In genomic region chr7:102093599-102094001, GRCh38 we compare ENCODE assay signal across 20 cellular contexts.
DNase-seq lines count a peak whose midpoint lies in the region; ATAC-seq and TF ChIP-seq lines count a peak whose summit lies in the region.
"Had no signal": no experiment of that assay in that cellular context is flagged by ENCODE, and none has a peak within 500 bp of the region (broad histone marks: within the 10 kb centered on the region; RNA-seq: fewer than 3 reads in every experiment).

No MANE protein-coding gene starts in this region.

- TF ChIP-seq CTCF in fibroblast of villous mesenchyme (IDR thresholded peaks at IDR 0.05; ENCODE audit: insufficient read depth, low read depth, low read length) (no peak), suprapubic skin (IDR thresholded peaks at IDR 0.05) (no peak), esophagus muscularis mucosa (IDR thresholded peaks at IDR 0.05) (no peak)

- intact Hi-C loops in esophagus muscularis mucosa (cut with DNase I) = no loop called here

- no peak for TF ChIP-seq EP300 in suprapubic skin (IDR thresholded peaks at IDR 0.05)
- no peak for TF ChIP-seq EP300 in esophagus muscularis mucosa (IDR thresholded peaks at IDR 0.05)

- TF ChIP-seq POLR2A in suprapubic skin (IDR thresholded peaks at IDR 0.05) (no peak), esophagus muscularis mucosa (IDR thresholded peaks at IDR 0.05; ENCODE audit: low read depth) (no peak)

- H3K4me3 ChIP-seq in fibroblast of villous mesenchyme (ENCODE audit: low read depth, low read length) = no peak overlapping the region
- no peak overlapping the region for H3K4me3 ChIP-seq in suprapubic skin
- no peak overlapping the region for H3K4me3 ChIP-seq in esophagus muscularis mucosa
- H3K4me3 ChIP-seq: A549, K562 had no signal

- no peak for ATAC-seq in HG03460 (IDR thresholded peaks at IDR 0.05; ENCODE audit: unreplicated experiment)
- ATAC-seq: A549; activated T-cell treated with anti-CD3 and anti-CD28 coated beads, Interleukin-2, amount 50 U/mL, for 4 hours; CD8-positive, alpha-beta T cell; K562 had no signal

- H3K27me3 ChIP-seq in suprapubic skin (no peaks in the 10 kb centered on the region), esophagus muscularis mucosa (no peaks in the 10 kb centered on the region)

- peaks cover 8% of the 10 kb centered on the region for H3K9me3 ChIP-seq in suprapubic skin
- no peaks in the 10 kb centered on the region for H3K9me3 ChIP-seq in esophagus muscularis mucosa

- peak; percentile 16 for DNase-seq in activated effector memory CD4-positive, alpha-beta T cell treated with anti-CD3 and anti-CD28 coated beads, Interleukin-2, amount 50 U/mL, for 16 hours
- DNase-seq in activated effector memory CD4-positive, alpha-beta T cell treated with Interleukin-2 at 50 U/mL for 16 hours = no peak
- peak; percentile 52 for DNase-seq in NCI-H2227 treated with DMSO at 0.1 percent for 48 hours (lab: John Stamatoyannopoulos, UW)
- DNase-seq in fibroblast of villous mesenchyme (ENCODE audit: low read depth) = peak; percentile 69
- DNase-seq in suprapubic skin (ENCODE audit: low spot score in 2 of 2) = peak; percentile 23 to 28
- no peak for DNase-seq in esophagus muscularis mucosa (ENCODE audit: extremely low spot score)
- no peak for DNase-seq in NOMO-1 treated with DMSO at 0.1 percent for 48 hours (lab: John Stamatoyannopoulos, UW; ENCODE audit: unreplicated experiment)
- DNase-seq: activated CD4-positive, alpha-beta T cell treated with anti-CD3 and anti-CD28 coated beads for 1 hour; activated CD8-positive, alpha-beta memory T cell treated with anti-CD3 and anti-CD28 coated beads for 24 hours; activated naive CD4-positive, alpha-beta T cell treated with anti-CD3 and anti-CD28 coated beads, Interleukin-2, amount 10 ng/mL, durations not matched to agents 7 days and 5 days; activated T-cell treated with anti-CD3 and anti-CD28 coated beads, Interleukin-2, amount 50 U/mL, for 4 hours; CD8-positive, alpha-beta T cell; DMS53; immature natural killer cell; NCI-H1694 treated with DMSO at 0.1 percent for 48 hours; NCI-H345; T1000 had no signal

- H3K27ac ChIP-seq in suprapubic skin = no peak overlapping the region
- H3K27ac ChIP-seq in esophagus muscularis mucosa (replicated peaks in 1 of 4) = no peak overlapping the region
- H3K27ac ChIP-seq: A549 had no signal

- H3K4me1 ChIP-seq in suprapubic skin (peaks cover 14% of the 10 kb centered on the region), esophagus muscularis mucosa (peaks cover 0 to 12% (median 0%) of the 10 kb centered on the region in 4 donors)

- WGBS in suprapubic skin = 26% methylated on average over 12 of the region's 12 CpGs
- 81% methylated on average over 12 of the region's 12 CpGs for WGBS in esophagus muscularis mucosa

- H3K36me3 ChIP-seq in suprapubic skin (no peaks in the 10 kb centered on the region), esophagus muscularis mucosa (peaks cover 6 to 15% (median 12%) of the 10 kb centered on the region in 4 donors)

Comparison
In these comparisons a context has a peak if more than half of its experiments do, and no peak if none do; other contexts are left out.
1. DNase-seq: peak in activated effector memory CD4-positive, alpha-beta T cell treated with anti-CD3 and anti-CD28 coated beads, Interleukin-2, amount 50 U/mL, for 16 hours (single experiment), NCI-H2227 treated with DMSO at 0.1 percent for 48 hours (single experiment), fibroblast of villous mesenchyme (single experiment) and suprapubic skin (2 of 2); none in activated effector memory CD4-positive, alpha-beta T cell treated with Interleukin-2 at 50 U/mL for 16 hours (single experiment), esophagus muscularis mucosa (single experiment) and NOMO-1 treated with DMSO at 0.1 percent for 48 hours (single experiment).